In the genomic region with DNA sequence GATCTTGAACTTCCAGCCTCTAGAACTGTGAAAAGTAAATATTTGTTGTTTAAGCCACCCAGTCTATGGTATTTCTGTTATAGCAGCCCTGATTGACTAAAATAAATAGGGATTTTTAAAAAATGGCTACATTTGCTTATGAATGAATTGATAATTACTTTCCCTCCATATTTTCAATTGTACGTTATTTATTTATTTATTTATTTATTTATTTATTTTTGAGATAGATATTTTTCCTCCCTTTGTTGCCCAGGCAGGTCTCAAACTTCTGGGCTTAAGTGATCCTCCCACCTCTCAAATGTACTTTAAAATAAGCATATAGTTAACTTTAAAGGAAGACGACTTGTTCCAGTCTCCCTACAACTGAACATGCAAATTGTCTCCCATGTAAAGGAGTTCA, we compare ENCODE assay signal across 8 cellular contexts.
"Had no signal": no experiment of that assay in that cellular context is flagged by ENCODE, and none has a peak within 500 bp of the region (broad histone marks: within the 10 kb centered on the region; RNA-seq: fewer than 3 reads in every experiment).

No MANE protein-coding gene starts in this region.

- ATAC-seq: GM23338, K562 had no signal

- H3K4me1 Mint-ChIP-seq: GM23338, H9 had no signal

- FAIRE-seq: H1, K562 had no signal

- H3K9me3 Mint-ChIP-seq: H9 had no signal

- H3K27ac Mint-ChIP-seq: GM23338, H9 had no signal

- H3K4me3 ChIP-seq: GM23338, K562 had no signal

- H3K4me3 Mint-ChIP-seq: GM23338, H9 had no signal

- DNase-seq: H9, HCEC 1CT, IMR-90, Kasumi-1, KG1 had no signal
